1 cellular context compared by ENCODE assay signal in genomic region chr11:59669611-59670009, GRCh38.
TF ChIP-seq lines count a peak whose summit lies in the region.

No MANE protein-coding gene starts in this region.

TF ChIP-seq in HepG2, 621 proteins besides CTCF, POLR2A, EP300 and RAD21 (continues in another document):
- TF ChIP-seq DR1 (CRISPR knock-in tag; IDR thresholded peaks at IDR 0.05): no peak
- no peak for TF ChIP-seq MLX (CRISPR knock-in tag; IDR thresholded peaks at IDR 0.05)
- TF ChIP-seq ZNF30 (CRISPR knock-in tag; IDR thresholded peaks at IDR 0.05): 0 out of 2 replicates have a peak, but pooled peaks have one; percentile 75
- TF ChIP-seq ZNF605 (CRISPR knock-in tag; IDR thresholded peaks at IDR 0.05): peak; percentile 60
- TF ChIP-seq ZNF687 (CRISPR knock-in tag; IDR thresholded peaks at IDR 0.05): peak; percentile 89
- TF ChIP-seq ZNF644 (CRISPR knock-in tag; IDR thresholded peaks at IDR 0.05; ENCODE audit: low read depth): no peak
- TF ChIP-seq GZF1 (CRISPR knock-in tag; IDR thresholded peaks at IDR 0.05): no peak
- 0 out of 2 replicates have a peak, but pooled peaks have one; percentile 26 for TF ChIP-seq ZNF446 (CRISPR knock-in tag; IDR thresholded peaks at IDR 0.05)
- TF ChIP-seq ZNF430 (CRISPR knock-in tag; IDR thresholded peaks at IDR 0.05): 0 out of 2 replicates have a peak, but pooled peaks have one; percentile 21
- no peak for TF ChIP-seq ETV5 (CRISPR knock-in tag; IDR thresholded peaks at IDR 0.05; ENCODE audit: borderline replicate concordance)
- TF ChIP-seq TERF1 (CRISPR knock-in tag; IDR thresholded peaks at IDR 0.05): no peak
- no peak for TF ChIP-seq KDM4B (CRISPR knock-in tag; IDR thresholded peaks at IDR 0.05)
- TF ChIP-seq ZNF891 (CRISPR knock-in tag; IDR thresholded peaks at IDR 0.05): 0 out of 2 replicates have a peak, but pooled peaks have one; percentile 55
- peak; percentile 4; the same call in 1 of the 2 replicates for TF ChIP-seq ZNF264 (CRISPR knock-in tag; IDR thresholded peaks at IDR 0.05)
- TF ChIP-seq NFE2 (CRISPR knock-in tag; IDR thresholded peaks at IDR 0.05): no peak
- 0 out of 2 replicates have a peak, but pooled peaks have one; percentile 25 for TF ChIP-seq KLF15 (CRISPR knock-in tag; IDR thresholded peaks at IDR 0.05; ENCODE audit: borderline replicate concordance)
- no peak for TF ChIP-seq SUZ12 (IDR thresholded peaks at IDR 0.05; ENCODE audit: low read depth, low read length)
- TF ChIP-seq ZC3H13 (CRISPR knock-in tag; IDR thresholded peaks at IDR 0.05): no peak
- TF ChIP-seq XBP1 (CRISPR knock-in tag; IDR thresholded peaks at IDR 0.05): no peak
- TF ChIP-seq TRIM22 (IDR thresholded peaks at IDR 0.05): no peak
- TF ChIP-seq RFXAP (CRISPR knock-in tag; IDR thresholded peaks at IDR 0.05; ENCODE audit: borderline replicate concordance): no peak; the same call in 1 of the 2 replicates
- no peak for TF ChIP-seq ZNF333 (CRISPR knock-in tag; IDR thresholded peaks at IDR 0.05; ENCODE audit: borderline replicate concordance)
- 0 out of 2 replicates have a peak, but pooled peaks have one; percentile 45 for TF ChIP-seq ZNF546 (CRISPR knock-in tag; conservative IDR thresholded peaks at IDR 0.05)
- TF ChIP-seq MXD4 (CRISPR knock-in tag; IDR thresholded peaks at IDR 0.05): no peak
- TF ChIP-seq NFYC (CRISPR knock-in tag; IDR thresholded peaks at IDR 0.05): peak; percentile 1; the same call in 1 of the 2 replicates
- peak; percentile 86 for TF ChIP-seq CEBPB (IDR thresholded peaks at IDR 0.05; ENCODE audit: borderline replicate concordance, low read depth, low read length)
- no peak for TF ChIP-seq ZFP41 (CRISPR knock-in tag; IDR thresholded peaks at IDR 0.05; ENCODE audit: borderline replicate concordance)
- no peak for TF ChIP-seq MATR3 (CRISPR knock-in tag; IDR thresholded peaks at IDR 0.05)
- TF ChIP-seq PHB2 (IDR thresholded peaks at IDR 0.05; ENCODE audit: partially characterized antibody): no peak
- TF ChIP-seq FOXP4 (CRISPR knock-in tag; IDR thresholded peaks at IDR 0.05): 0 out of 2 replicates have a peak, but pooled peaks have one; percentile 0
- no peak for TF ChIP-seq ZNF180 (CRISPR knock-in tag; IDR thresholded peaks at IDR 0.05; ENCODE audit: borderline replicate concordance, low read depth)
- no peak for TF ChIP-seq ELF4 (CRISPR knock-in tag; IDR thresholded peaks at IDR 0.05; ENCODE audit: borderline replicate concordance)
- TF ChIP-seq GFI1 (CRISPR knock-in tag; IDR thresholded peaks at IDR 0.05; ENCODE audit: borderline replicate concordance): peak; percentile 70; the same call in 1 of the 2 replicates
- 0 out of 2 replicates have a peak, but pooled peaks have one; percentile 2 for TF ChIP-seq FOSL1 (CRISPR knock-in tag; IDR thresholded peaks at IDR 0.05; ENCODE audit: borderline replicate concordance)
- TF ChIP-seq TAF15 (IDR thresholded peaks at IDR 0.05; ENCODE audit: low read depth, low read length, poor library complexity, severe bottlenecking): no peak
- peak; percentile 19; the same call in 1 of the 2 replicates for TF ChIP-seq MYC (CRISPR knock-in tag; IDR thresholded peaks at IDR 0.05; ENCODE audit: borderline replicate concordance)
- no peak for TF ChIP-seq ZNF224 (CRISPR knock-in tag; IDR thresholded peaks at IDR 0.05)
- no peak for TF ChIP-seq SMYD3 (CRISPR knock-in tag; IDR thresholded peaks at IDR 0.05)
- TF ChIP-seq CERS6 (CRISPR knock-in tag; IDR thresholded peaks at IDR 0.05): no peak
- no peak for TF ChIP-seq ZNF556 (CRISPR knock-in tag; IDR thresholded peaks at IDR 0.05; ENCODE audit: borderline replicate concordance)
- TF ChIP-seq ZNF557 (CRISPR knock-in tag; IDR thresholded peaks at IDR 0.05): 0 out of 2 replicates have a peak, but pooled peaks have one; percentile 3
- TF ChIP-seq DMAP1 (CRISPR knock-in tag; IDR thresholded peaks at IDR 0.05): no peak
- no peak for TF ChIP-seq ARHGAP35 (CRISPR knock-in tag; IDR thresholded peaks at IDR 0.05; ENCODE audit: borderline replicate concordance)
- no peak for TF ChIP-seq KDM2A (CRISPR knock-in tag; IDR thresholded peaks at IDR 0.05; ENCODE audit: borderline replicate concordance, low read depth)
- TF ChIP-seq ARID5B (CRISPR knock-in tag; IDR thresholded peaks at IDR 0.05): no peak
- 0 out of 2 replicates have a peak, but pooled peaks have one; percentile 41 for TF ChIP-seq ZBTB7A (CRISPR knock-in tag; IDR thresholded peaks at IDR 0.05)
- TF ChIP-seq ZNF710 (CRISPR knock-in tag; IDR thresholded peaks at IDR 0.05; ENCODE audit: borderline replicate concordance): no peak
- no peak for TF ChIP-seq CCAR2 (optimal IDR thresholded peaks at IDR 0.05; ENCODE audit: low read depth, low read length)
- no peak for TF ChIP-seq RFXANK (CRISPR knock-in tag; IDR thresholded peaks at IDR 0.05)
- TF ChIP-seq ZNF18 (CRISPR knock-in tag; IDR thresholded peaks at IDR 0.05; ENCODE audit: insufficient replicate concordance): peak; percentile 10
